Comparison of ENCODE assay signal across 8 cellular contexts in the genomic region with DNA sequence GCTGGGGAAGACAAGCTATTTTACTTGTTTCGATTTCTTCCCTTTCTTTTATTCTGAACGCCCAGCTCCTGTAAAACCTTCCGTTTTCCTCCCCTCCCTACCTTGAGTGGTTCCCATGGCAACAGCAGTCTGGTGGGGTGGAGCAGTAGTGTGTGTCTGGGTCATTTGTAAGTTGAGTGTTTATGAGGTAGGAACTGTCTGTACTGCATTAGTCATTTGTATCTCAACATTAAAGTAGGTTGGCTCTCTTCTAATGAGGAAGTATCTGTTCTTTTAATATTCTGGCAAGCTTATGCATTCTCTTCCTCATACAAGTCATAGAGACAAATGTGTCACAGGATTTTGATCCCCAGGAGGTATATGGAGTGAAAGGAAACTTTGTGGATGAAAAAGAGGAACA.
DNase-seq lines count a peak whose midpoint lies in the region; ATAC-seq, FAIRE-seq and TF ChIP-seq lines count a peak whose summit lies in the region.

No MANE protein-coding gene starts in this region.

- ATAC-seq in HG02938 (IDR thresholded peaks at IDR 0.05; ENCODE audit: unreplicated experiment) (peak; percentile 88), mucosa of descending colon (peak; percentile 98), GM21423 (IDR thresholded peaks at IDR 0.05; ENCODE audit: unreplicated experiment) (no peak)

- peak; percentile 86 for DNase-seq in DMS79 treated with DMSO at 0.1 percent for 48 hours (lab: John Stamatoyannopoulos, UW)
- DNase-seq in NCI-H446 treated with DMSO at 0.1 percent for 48 hours (lab: John Stamatoyannopoulos, UW): peak; percentile 87
- DNase-seq in bronchial epithelial cell (ENCODE audit: low read depth): peak; percentile 96
- DNase-seq in mucosa of descending colon: peak in 2 of 3 donors; percentile 31 to 48
- DNase-seq in SW 1271 (lab: John Stamatoyannopoulos, UW): no peak
- no peak for DNase-seq in DMS114 treated with DMSO at 0.1 percent for 48 hours (lab: John Stamatoyannopoulos, UW; ENCODE audit: unreplicated experiment)

- H3K4me1 ChIP-seq in mucosa of descending colon (ENCODE audit: low read depth): peaks cover 11% of the 10 kb centered on the region

- TF ChIP-seq CTCF in bronchial epithelial cell (IDR thresholded peaks at IDR 0.05; ENCODE audit: insufficient read depth, low read length, severe bottlenecking) (no peak), mucosa of descending colon (IDR thresholded peaks at IDR 0.05) (no peak)

- FAIRE-seq in bronchial epithelial cell (lab: Jason Lieb, UNC): no peak

- H3K9me3 ChIP-seq in mucosa of descending colon: no peaks in the 10 kb centered on the region

- H3K36me3 ChIP-seq in bronchial epithelial cell (ENCODE audit: control insufficient read depth, insufficient read depth, low read length) (no peaks in the 10 kb centered on the region), mucosa of descending colon (ENCODE audit: low read depth) (no peaks in the 10 kb centered on the region)

- intact Hi-C loops in mucosa of descending colon (cut with DNase I, micrococcal nuclease): no loop called here

- no peak overlapping the region for H3K4me3 ChIP-seq in bronchial epithelial cell (ENCODE audit: low read depth, low read length)
- no peak overlapping the region for H3K4me3 ChIP-seq in mucosa of descending colon

- no peaks in the 10 kb centered on the region for H3K27me3 ChIP-seq in bronchial epithelial cell (ENCODE audit: control insufficient read depth, insufficient read depth, low read length)

Comparison
In these comparisons a context has a peak if more than half of its experiments do, and no peak if none do; other contexts are left out.
1. DNase-seq: peak in DMS79 treated with DMSO at 0.1 percent for 48 hours (single experiment), NCI-H446 treated with DMSO at 0.1 percent for 48 hours (single experiment), bronchial epithelial cell (single experiment) and mucosa of descending colon (2 of 3); none in SW 1271 (0 of 2) and DMS114 treated with DMSO at 0.1 percent for 48 hours (single experiment).